In the genomic region with DNA sequence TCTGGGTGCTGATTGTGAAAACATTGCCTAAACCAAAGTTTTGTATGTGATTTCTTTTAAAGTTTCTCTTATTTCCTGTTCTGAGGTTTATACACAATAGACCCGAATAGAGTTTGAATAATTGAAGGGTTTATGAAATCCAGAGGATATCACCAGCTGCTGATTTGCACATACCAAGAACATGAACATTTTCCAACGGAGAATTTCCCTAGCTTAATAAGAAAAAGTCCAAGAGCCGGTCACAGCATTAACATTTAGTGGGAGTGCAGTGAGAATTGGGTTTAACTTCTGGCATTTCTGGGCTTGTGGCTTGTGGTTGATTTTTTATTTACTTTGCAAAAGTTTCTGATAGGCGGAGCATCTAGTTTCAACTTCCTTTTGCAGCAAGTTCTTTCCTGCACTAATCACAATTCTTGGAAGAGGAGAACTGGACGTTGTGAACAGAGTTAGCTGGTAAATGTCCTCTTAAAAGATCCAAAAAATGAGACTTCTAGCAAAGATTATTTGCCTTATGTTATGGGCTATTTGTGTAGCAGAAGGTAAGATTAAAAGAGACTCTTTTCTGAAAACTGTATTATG, we compare ENCODE assay signal across 8 cellular contexts. TPM values are rescaled to one million over a fixed set of nuclear protein-coding genes. Genes with fewer than 3 reads are reported as not detected.
DNase-seq lines count a peak whose midpoint lies in the region; ATAC-seq and TF ChIP-seq lines count a peak whose summit lies in the region.

A gene (plus strand): TSS at position 407 of the 579 bp plus-strand sequence. CDS start 75 bp downstream, at position 482.

- no peaks in the 10 kb centered on the region for H3K4me1 ChIP-seq in mucosa of descending colon (ENCODE audit: low read depth)

- no peak for TF ChIP-seq CTCF in mucosa of descending colon (IDR thresholded peaks at IDR 0.05)

- H3K9me3 ChIP-seq in mucosa of descending colon, result no peaks in the 10 kb centered on the region

- no peak within 1 kb of the TSS for H3K4me3 ChIP-seq in mucosa of descending colon

- ATAC-seq in mucosa of descending colon, result peak; percentile 34
- ATAC-seq in GM18873 (IDR thresholded peaks at IDR 0.05; ENCODE audit: low FRiP score, unreplicated experiment), result no peak
- no peak for ATAC-seq in GM18867 (IDR thresholded peaks at IDR 0.05; ENCODE audit: unreplicated experiment)

- no peaks in the 10 kb centered on the region for H3K36me3 ChIP-seq in mucosa of descending colon (ENCODE audit: low read depth)

- peak; percentile 42 for DNase-seq in AG08396 (ENCODE audit: low spot score)
- peak; percentile 79 for DNase-seq in NCI-H226
- no peak for DNase-seq in cerebellum (ENCODE audit: low spot score)
- DNase-seq in mucosa of descending colon, result peak in 1 of 3 donors; percentile 14
- no peak for DNase-seq in nucleus accumbens (lab: John Stamatoyannopoulos, UW)
- no peak for DNase-seq in stimulated activated CD4-positive, alpha-beta T cell treated with anti-CD3 and anti-CD28 coated beads, Interleukin-4, amount 100 ng/mL, for 1 hour

- intact Hi-C loops in mucosa of descending colon (cut with DNase I, micrococcal nuclease), result loop anchor here in 1 of 2 donors (10.0 kb wide), 1 partner anchor 287 kb away; no protein-coding TSS in a partner anchor

RNA-seq across cellular contexts. Expression of the gene that starts here (rescaled TPM):
- total RNA-seq in cerebellum (46.2 TPM), mucosa of descending colon (10 to 100 TPM; 12.7 to 37.0 (median 24.5) TPM)

Comparison
In these comparisons a context has a peak if more than half of its experiments do, and no peak if none do; other contexts are left out.
1. DNase-seq: peak in AG08396 (single experiment) and NCI-H226 (single experiment); none in cerebellum (single experiment), nucleus accumbens (0 of 56) and stimulated activated CD4-positive, alpha-beta T cell treated with anti-CD3 and anti-CD28 coated beads, Interleukin-4, amount 100 ng/mL, for 1 hour (single experiment).